In genomic region chr10:110077436-110078120, GRCh38 we compare ENCODE assay signal across 8 cellular contexts.
DNase-seq lines count a peak whose midpoint lies in the region; ATAC-seq and TF ChIP-seq lines count a peak whose summit lies in the region.

No MANE protein-coding gene starts in this region.

- H3K27ac ChIP-seq in heart left ventricle, result peak overlapping the region; percentile 23 to 90 (median 82)
- peak overlapping the region in 4 of 5 donors; percentile 0 to 76 (median 51) for H3K27ac ChIP-seq in adrenal gland
- H3K27ac ChIP-seq in upper lobe of right lung, result peak overlapping the region; percentile 75

- H3K36me3 ChIP-seq in heart left ventricle (no peaks in the 10 kb centered on the region), adrenal gland (replicated peaks in 1 of 2) (no peaks in the 10 kb centered on the region), upper lobe of right lung (no peaks in the 10 kb centered on the region)

- TF ChIP-seq POLR2A in heart left ventricle (IDR thresholded peaks at IDR 0.05) (no peak), adrenal gland (IDR thresholded peaks at IDR 0.05) (no peak)

- H3K4me1 ChIP-seq in heart left ventricle, result peaks cover 32 to 96% (median 85%) of the 10 kb centered on the region in 12 donors
- peaks cover 18 to 58% of the 10 kb centered on the region in 2 donors for H3K4me1 ChIP-seq in adrenal gland (replicated peaks in 1 of 2)
- H3K4me1 ChIP-seq in upper lobe of right lung, result peaks cover 64% of the 10 kb centered on the region

- DNase-seq in heart left ventricle (no peak), Right ventricle myocardium inferior (ENCODE audit: missing footprints) (no peak), adrenal gland (no peak), medulla oblongata (ENCODE audit: extremely low spot score) (peak; percentile 89), upper lobe of right lung (no peak), NCI-H2081 (lab: John Stamatoyannopoulos, UW) (no peak), NCI-H2029 (lab: John Stamatoyannopoulos, UW) (no peak), NCI-H82 (lab: John Stamatoyannopoulos, UW) (no peak)

- intact Hi-C loops in heart left ventricle (cut with DNase I) (loop anchor here in 4 of 10 donors (5.0 to 10.0 kb wide), 3 partner anchors 63 to 70 kb away; partner anchors contain the start of gene ADD3 (in 2 of the 4)), Right ventricle myocardium inferior (cut with DNase I) (loop anchor here (2.0 to 5.0 kb wide), 2 partner anchors 40 to 71 kb away; partner anchors contain the start of gene ADD3), adrenal gland (cut with DNase I) (loop anchor here in 1 of 2 donors (10.0 kb wide), 1 partner anchor 63 kb away; no protein-coding TSS in a partner anchor), upper lobe of right lung (cut with DNase I) (no loop called here)

- no peak for TF ChIP-seq CTCF in heart left ventricle (IDR thresholded peaks at IDR 0.05)
- no peak for TF ChIP-seq CTCF in adrenal gland (IDR thresholded peaks at IDR 0.05)
- no peak for TF ChIP-seq CTCF in upper lobe of right lung (IDR thresholded peaks at IDR 0.05)

- H3K9me3 ChIP-seq in heart left ventricle (no peaks in the 10 kb centered on the region), adrenal gland (replicated peaks in 1 of 3) (no peaks in the 10 kb centered on the region), upper lobe of right lung (no peaks in the 10 kb centered on the region)

- peak overlapping the region in 9 of 12 donors; percentile 22 to 45 (median 37) for H3K4me3 ChIP-seq in heart left ventricle
- peak overlapping the region in 1 of 4 donors; percentile 21 for H3K4me3 ChIP-seq in adrenal gland
- H3K4me3 ChIP-seq in upper lobe of right lung, result peak overlapping the region; percentile 23

- H3K27me3 ChIP-seq in heart left ventricle (no peaks in the 10 kb centered on the region), adrenal gland (no peaks in the 10 kb centered on the region), upper lobe of right lung (no peaks in the 10 kb centered on the region)

- ATAC-seq in heart left ventricle, result peak in 1 of 4 donors; percentile 6
- ATAC-seq in Right ventricle myocardium inferior, result no peak
- ATAC-seq in upper lobe of right lung, result peak; percentile 52

- 28 to 51% (median 39%) methylated on average over 5 of the region's 5 CpGs for WGBS in heart left ventricle, 4 donors
- 60 to 69% (median 65%) methylated on average over 5 of the region's 5 CpGs for WGBS in adrenal gland, 4 donors
